8 cellular contexts compared by ENCODE assay signal in the genomic region with DNA sequence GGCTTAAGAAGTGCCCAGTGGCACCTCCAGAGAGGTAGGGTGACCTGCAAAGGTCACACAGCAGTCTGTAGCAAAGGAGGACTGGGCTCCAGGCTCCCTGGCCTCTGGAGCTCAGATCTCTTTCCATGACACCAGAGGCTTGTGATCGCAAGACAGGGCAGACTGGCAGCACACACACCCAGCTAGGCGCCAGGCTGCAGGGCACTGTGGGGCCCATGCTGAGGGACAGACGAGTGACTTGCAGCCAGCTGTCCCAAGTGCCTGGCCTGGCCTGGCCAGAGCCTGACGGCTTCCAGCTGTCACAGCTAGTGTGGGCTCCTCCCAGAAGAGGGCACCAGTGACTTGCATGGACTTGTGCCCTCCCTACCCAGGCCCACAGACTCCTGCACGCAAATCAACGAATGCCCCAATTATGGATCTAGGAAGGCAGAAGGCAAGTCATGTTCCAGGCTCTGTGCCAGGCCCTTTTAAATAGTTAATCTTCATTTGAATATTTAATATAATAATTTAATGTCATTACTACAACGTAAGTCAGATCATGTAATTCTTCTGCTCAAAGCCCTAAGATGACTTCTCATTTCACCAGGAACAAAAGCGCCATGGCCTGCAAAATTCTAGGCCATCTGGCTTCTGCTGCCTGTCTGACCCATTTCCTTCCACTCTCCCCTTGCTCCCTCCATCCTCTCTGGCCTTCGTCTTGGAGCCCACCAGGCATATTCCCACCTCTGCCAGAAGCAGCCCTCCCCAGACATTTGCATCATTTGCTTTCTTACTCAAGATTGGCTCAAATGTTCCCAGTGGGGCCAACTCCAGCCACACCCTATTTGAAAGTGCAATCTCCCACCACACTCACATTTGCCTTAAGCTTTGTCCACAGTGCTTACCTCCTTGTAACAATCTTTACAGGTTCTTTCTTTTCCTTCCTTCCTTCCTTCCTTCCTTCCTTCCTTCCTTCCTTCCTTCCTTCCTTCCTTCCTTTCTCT. TPM values are rescaled to one million over a fixed set of nuclear protein-coding genes. Genes with fewer than 3 reads are reported as not detected.
DNase-seq lines count a peak whose midpoint lies in the region; ATAC-seq lines count a peak whose summit lies in the region.

No MANE protein-coding gene starts in this region.

- no peaks in the 10 kb centered on the region for H3K9me3 Mint-ChIP-seq in activated CD8-positive, alpha-beta T cell treated with anti-CD3 and anti-CD28 coated beads, Interleukin-2, amount 10 ng/mL, durations not matched to agents 7 days and 5 days (ENCODE audit: insufficient read depth)
- H3K9me3 Mint-ChIP-seq in activated CD4-positive, alpha-beta T cell treated with anti-CD3 and anti-CD28 coated beads for 36 hours (ENCODE audit: low read depth): no peaks in the 10 kb centered on the region

- no peaks in the 10 kb centered on the region for H3K36me3 Mint-ChIP-seq in activated CD8-positive, alpha-beta T cell treated with anti-CD3 and anti-CD28 coated beads, Interleukin-2, amount 10 ng/mL, durations not matched to agents 7 days and 5 days (ENCODE audit: low read depth)
- H3K36me3 Mint-ChIP-seq in activated CD4-positive, alpha-beta T cell treated with anti-CD3 and anti-CD28 coated beads for 36 hours (ENCODE audit: low read depth): no peaks in the 10 kb centered on the region

- DNase-seq in AG08395 (ENCODE audit: low spot score) (peak; percentile 65), HT-29 (ENCODE audit: low spot score) (peak; percentile 52), left kidney (ENCODE audit: low read depth, low spot score) (peak; percentile 80)
- DNase-seq in activated CD8-positive, alpha-beta T cell treated with anti-CD3 and anti-CD28 coated beads, Interleukin-2, amount 10 ng/mL, durations not matched to agents 7 days and 5 days: no peak
- DNase-seq in activated CD4-positive, alpha-beta T cell treated with anti-CD3 and anti-CD28 coated beads for 36 hours: no peak
- no peak for DNase-seq in activated T-cell treated with anti-CD3 and anti-CD28 coated beads, Interleukin-2, amount 50 U/mL, for 48 hours

- ATAC-seq in activated CD8-positive, alpha-beta T cell treated with anti-CD3 and anti-CD28 coated beads, Interleukin-2, amount 10 ng/mL, durations not matched to agents 7 days and 5 days: peak; percentile 56
- ATAC-seq in activated CD4-positive, alpha-beta T cell treated with anti-CD3 and anti-CD28 coated beads for 36 hours: no peak
- ATAC-seq in HG02884 (IDR thresholded peaks at IDR 0.05; ENCODE audit: unreplicated experiment): no peak
- no peak for ATAC-seq in HG03095 (IDR thresholded peaks at IDR 0.05; ENCODE audit: unreplicated experiment)

- CTCF ChIA-PET in activated CD8-positive, alpha-beta T cell treated with anti-CD3 and anti-CD28 coated beads, Interleukin-2, amount 10 ng/mL, durations not matched to agents 7 days and 5 days (lab: Charles Lee): interaction anchor here (1.1 to 3.1 kb wide), 6 partner anchors 10 to 98 kb away, joined by 3 to 22 read pairs (median 8); no protein-coding TSS in a partner anchor
- CTCF ChIA-PET in activated CD4-positive, alpha-beta T cell treated with anti-CD3 and anti-CD28 coated beads for 36 hours (lab: Charles Lee): interaction anchor here (0.6 to 2.3 kb wide), 8 partner anchors 9 to 401 kb away, joined by 3 to 7 read pairs (median 3); no protein-coding TSS in a partner anchor

- no peak overlapping the region for H3K27ac Mint-ChIP-seq in activated CD8-positive, alpha-beta T cell treated with anti-CD3 and anti-CD28 coated beads, Interleukin-2, amount 10 ng/mL, durations not matched to agents 7 days and 5 days
- H3K27ac Mint-ChIP-seq in activated CD4-positive, alpha-beta T cell treated with anti-CD3 and anti-CD28 coated beads for 36 hours: no peak overlapping the region

- POLR2A ChIA-PET in activated CD8-positive, alpha-beta T cell treated with anti-CD3 and anti-CD28 coated beads, Interleukin-2, amount 10 ng/mL, durations not matched to agents 7 days and 5 days (lab: Charles Lee): no interaction called here
- POLR2A ChIA-PET in activated CD4-positive, alpha-beta T cell treated with anti-CD3 and anti-CD28 coated beads for 36 hours (lab: Charles Lee): no interaction called here

- H3K4me3 Mint-ChIP-seq in activated CD8-positive, alpha-beta T cell treated with anti-CD3 and anti-CD28 coated beads, Interleukin-2, amount 10 ng/mL, durations not matched to agents 7 days and 5 days: no peak overlapping the region
- no peak overlapping the region for H3K4me3 Mint-ChIP-seq in activated CD4-positive, alpha-beta T cell treated with anti-CD3 and anti-CD28 coated beads for 36 hours

- intact Hi-C loops in activated CD4-positive, alpha-beta T cell treated with anti-CD3 and anti-CD28 coated beads for 36 hours (cut with DNase I, micrococcal nuclease): no loop called here

- H3K4me1 Mint-ChIP-seq in activated CD8-positive, alpha-beta T cell treated with anti-CD3 and anti-CD28 coated beads, Interleukin-2, amount 10 ng/mL, durations not matched to agents 7 days and 5 days (ENCODE audit: low read depth): peaks cover 2% of the 10 kb centered on the region
- no peaks in the 10 kb centered on the region for H3K4me1 Mint-ChIP-seq in activated CD4-positive, alpha-beta T cell treated with anti-CD3 and anti-CD28 coated beads for 36 hours

- H3K27me3 Mint-ChIP-seq in activated CD8-positive, alpha-beta T cell treated with anti-CD3 and anti-CD28 coated beads, Interleukin-2, amount 10 ng/mL, durations not matched to agents 7 days and 5 days (ENCODE audit: low read depth): peaks cover 20% of the 10 kb centered on the region
- H3K27me3 Mint-ChIP-seq in activated CD4-positive, alpha-beta T cell treated with anti-CD3 and anti-CD28 coated beads for 36 hours: peaks cover 18% of the 10 kb centered on the region

RNA-seq across cellular contexts. Expression of a gene that starts 3.7 kb away (rescaled TPM):
- 6.7 and 8.3 TPM in 2 replicates for total RNA-seq in HT-29 (2014; rRNA removed; shearing (Covaris generic))
- 10 to 100 TPM; 10.8 to 11.6 TPM for total RNA-seq in activated CD8-positive, alpha-beta T cell treated with anti-CD3 and anti-CD28 coated beads, Interleukin-2, amount 10 ng/mL, durations not matched to agents 7 days and 5 days
- total RNA-seq in activated CD4-positive, alpha-beta T cell treated with anti-CD3 and anti-CD28 coated beads for 36 hours: 1 to 10 TPM in 1 of 2 experiments, under 1 TPM in 1; 0.89 to 1.4 TPM

RNA-seq across cellular contexts. Expression of a gene that starts 12.7 kb away (rescaled TPM):
- total RNA-seq in HT-29 (2014; rRNA removed; shearing (Covaris generic)): 0.63 TPM in 1 of 2 replicates, not detected in the other
- not detected for total RNA-seq in activated CD8-positive, alpha-beta T cell treated with anti-CD3 and anti-CD28 coated beads, Interleukin-2, amount 10 ng/mL, durations not matched to agents 7 days and 5 days
- total RNA-seq in activated CD4-positive, alpha-beta T cell treated with anti-CD3 and anti-CD28 coated beads for 36 hours: not detected

RNA-seq across cellular contexts. Expression of a gene that starts 43.2 kb away (rescaled TPM):
- 155 and 158 TPM in 2 replicates for total RNA-seq in HT-29 (2014; rRNA removed; shearing (Covaris generic))
- 10 to 100 TPM; 58.1 to 59.7 TPM for total RNA-seq in activated CD8-positive, alpha-beta T cell treated with anti-CD3 and anti-CD28 coated beads, Interleukin-2, amount 10 ng/mL, durations not matched to agents 7 days and 5 days
- total RNA-seq in activated CD4-positive, alpha-beta T cell treated with anti-CD3 and anti-CD28 coated beads for 36 hours: 10 to 100 TPM; 81.0 to 93.1 TPM

Comparison
In these comparisons a context has a peak if more than half of its experiments do, and no peak if none do; other contexts are left out.
1. DNase-seq: peak in AG08395 (single experiment), HT-29 (single experiment) and left kidney (single experiment); none in activated CD8-positive, alpha-beta T cell treated with anti-CD3 and anti-CD28 coated beads, Interleukin-2, amount 10 ng/mL, durations not matched to agents 7 days and 5 days (single experiment), activated CD4-positive, alpha-beta T cell treated with anti-CD3 and anti-CD28 coated beads for 36 hours (single experiment) and activated T-cell treated with anti-CD3 and anti-CD28 coated beads, Interleukin-2, amount 50 U/mL, for 48 hours (0 of 2).